13 cellular contexts compared by ENCODE assay signal in the genomic region with DNA sequence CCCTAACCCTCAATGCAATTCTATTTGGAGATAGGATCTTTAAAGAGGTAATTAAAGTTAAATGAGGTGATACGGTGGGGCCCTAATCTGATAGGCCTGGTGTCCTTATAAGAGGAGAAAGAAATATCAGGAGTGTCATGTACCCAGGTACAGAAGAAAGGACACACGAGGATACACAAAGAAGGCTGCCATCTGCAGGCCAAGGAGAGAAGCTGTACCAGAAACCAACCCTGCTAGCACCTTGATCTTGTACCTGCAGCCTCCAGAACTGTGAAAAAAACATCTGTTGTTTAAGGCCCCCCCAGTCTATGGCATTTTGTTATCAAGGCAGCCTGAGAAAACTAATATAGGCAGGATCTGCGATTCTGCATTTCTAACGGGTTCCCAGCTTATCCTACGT. TPM values are rescaled to one million over a fixed set of nuclear protein-coding genes. Genes with fewer than 3 reads are reported as not detected.
A peak's percentile ranks its signal among the peaks of the same experiment; 100 is the strongest.
DNase-seq lines count a peak whose midpoint lies in the region; ATAC-seq and TF ChIP-seq lines count a peak whose summit lies in the region.
"Had no signal": no experiment of that assay in that cellular context is flagged by ENCODE, and none has a peak within 500 bp of the region (broad histone marks: within the 10 kb centered on the region; RNA-seq: fewer than 3 reads in every experiment).

No MANE protein-coding gene starts in this region.

- in situ Hi-C loops in astrocyte of the spinal cord (cut with HindIII; ENCODE audit: low sequenced_read_pairs): no loop called here

- DNase-seq in activated CD8-positive, alpha-beta T cell treated with anti-CD3 and anti-CD28 coated beads for 36 hours: peak; percentile 11
- DNase-seq in activated CD8-positive, alpha-beta T cell treated with anti-CD3 and anti-CD28 coated beads, Interleukin-2, amount 10 ng/mL, durations not matched to agents 7 days and 5 days: no peak
- no peak for DNase-seq in astrocyte of the spinal cord (ENCODE audit: low read depth, low spot score)
- no peak for DNase-seq in retinal pigment epithelial cell (ENCODE audit: low read depth)
- DNase-seq in kidney tubule cell (ENCODE audit: low spot score): no peak
- DNase-seq in HEK293T (ENCODE audit: extremely low spot score): no peak
- DNase-seq: adrenal gland, NCI-H1436, substantia nigra had no signal

- no peak for ATAC-seq in activated CD8-positive, alpha-beta T cell treated with anti-CD3 and anti-CD28 coated beads for 36 hours
- no peak for ATAC-seq in activated CD8-positive, alpha-beta T cell treated with anti-CD3 and anti-CD28 coated beads, Interleukin-2, amount 10 ng/mL, durations not matched to agents 7 days and 5 days
- no peak for ATAC-seq in HG03521 (IDR thresholded peaks at IDR 0.05; ENCODE audit: unreplicated experiment)

- H3K4me3 ChIP-seq in astrocyte of the spinal cord (ENCODE audit: low read depth, low read length) (no peak overlapping the region), retinal pigment epithelial cell (ENCODE audit: low read length) (no peak overlapping the region)
- H3K4me3 ChIP-seq: adrenal gland had no signal

- H3K4me3 Mint-ChIP-seq in activated CD8-positive, alpha-beta T cell treated with anti-CD3 and anti-CD28 coated beads for 36 hours: no peak overlapping the region
- no peak overlapping the region for H3K4me3 Mint-ChIP-seq in activated CD8-positive, alpha-beta T cell treated with anti-CD3 and anti-CD28 coated beads, Interleukin-2, amount 10 ng/mL, durations not matched to agents 7 days and 5 days

- no peaks in the 10 kb centered on the region for H3K9me3 Mint-ChIP-seq in activated CD8-positive, alpha-beta T cell treated with anti-CD3 and anti-CD28 coated beads for 36 hours
- H3K9me3 Mint-ChIP-seq in activated CD8-positive, alpha-beta T cell treated with anti-CD3 and anti-CD28 coated beads, Interleukin-2, amount 10 ng/mL, durations not matched to agents 7 days and 5 days (ENCODE audit: insufficient read depth): peaks cover 4% of the 10 kb centered on the region

- CTCF ChIA-PET in activated CD8-positive, alpha-beta T cell treated with anti-CD3 and anti-CD28 coated beads for 36 hours (lab: Charles Lee): interaction anchor here (1.0 to 4.1 kb wide), 4 partner anchors 10 to 120 kb away, joined by 4 to 23 read pairs (median 4); a partner anchor contains a TSS
- CTCF ChIA-PET in activated CD8-positive, alpha-beta T cell treated with anti-CD3 and anti-CD28 coated beads, Interleukin-2, amount 10 ng/mL, durations not matched to agents 7 days and 5 days (lab: Charles Lee): interaction anchor here (0.8 to 3.7 kb wide), 4 partner anchors 11 to 32 kb away, joined by 4 to 9 read pairs (median 5); no protein-coding TSS in a partner anchor
- CTCF ChIA-PET in HEK293T (lab: Yijun Ruan, JAX): interaction anchor here (0.7 to 2.7 kb wide), 2 partner anchors 10 to 290 kb away, joined by 3 to 14 read pairs; no protein-coding TSS in a partner anchor

- intact Hi-C loops in activated CD8-positive, alpha-beta T cell treated with anti-CD3 and anti-CD28 coated beads for 36 hours (cut with micrococcal nuclease): no loop called here

- peak; percentile 21 for TF ChIP-seq CTCF in activated CD8-positive, alpha-beta T cell treated with anti-CD3 and anti-CD28 coated beads for 36 hours (IDR thresholded peaks at IDR 0.05)
- peak; percentile 41; the same call in 1 of the 2 replicates for TF ChIP-seq CTCF in LNCAP (IDR thresholded peaks at IDR 0.05)
- TF ChIP-seq CTCF in astrocyte of the spinal cord (IDR thresholded peaks at IDR 0.05; ENCODE audit: low read depth, low read length): peak; percentile 33
- peak; percentile 38 for TF ChIP-seq CTCF in retinal pigment epithelial cell (conservative IDR thresholded peaks at IDR 0.05; ENCODE audit: low read depth, low read length)

- no peaks in the 10 kb centered on the region for H3K36me3 Mint-ChIP-seq in activated CD8-positive, alpha-beta T cell treated with anti-CD3 and anti-CD28 coated beads for 36 hours (ENCODE audit: low read depth)
- H3K36me3 Mint-ChIP-seq in activated CD8-positive, alpha-beta T cell treated with anti-CD3 and anti-CD28 coated beads, Interleukin-2, amount 10 ng/mL, durations not matched to agents 7 days and 5 days (ENCODE audit: low read depth): no peaks in the 10 kb centered on the region

- H3K27me3 Mint-ChIP-seq in activated CD8-positive, alpha-beta T cell treated with anti-CD3 and anti-CD28 coated beads for 36 hours: no peaks in the 10 kb centered on the region
- H3K27me3 Mint-ChIP-seq in activated CD8-positive, alpha-beta T cell treated with anti-CD3 and anti-CD28 coated beads, Interleukin-2, amount 10 ng/mL, durations not matched to agents 7 days and 5 days (ENCODE audit: low read depth): no peaks in the 10 kb centered on the region

- no peaks in the 10 kb centered on the region for H3K4me1 Mint-ChIP-seq in activated CD8-positive, alpha-beta T cell treated with anti-CD3 and anti-CD28 coated beads for 36 hours (ENCODE audit: low read depth)
- no peaks in the 10 kb centered on the region for H3K4me1 Mint-ChIP-seq in activated CD8-positive, alpha-beta T cell treated with anti-CD3 and anti-CD28 coated beads, Interleukin-2, amount 10 ng/mL, durations not matched to agents 7 days and 5 days (ENCODE audit: low read depth)

- POLR2A ChIA-PET in activated CD8-positive, alpha-beta T cell treated with anti-CD3 and anti-CD28 coated beads for 36 hours (lab: Charles Lee): no interaction called here
- POLR2A ChIA-PET in activated CD8-positive, alpha-beta T cell treated with anti-CD3 and anti-CD28 coated beads, Interleukin-2, amount 10 ng/mL, durations not matched to agents 7 days and 5 days (lab: Charles Lee): no interaction called here
- POLR2A ChIA-PET in HEK293T (lab: Yijun Ruan, JAX): interaction anchor here (0.8 kb wide), 1 partner anchor 45 kb away, joined by 3 read pairs; no protein-coding TSS in a partner anchor

- H3K27ac Mint-ChIP-seq in activated CD8-positive, alpha-beta T cell treated with anti-CD3 and anti-CD28 coated beads for 36 hours: no peak overlapping the region
- no peak overlapping the region for H3K27ac Mint-ChIP-seq in activated CD8-positive, alpha-beta T cell treated with anti-CD3 and anti-CD28 coated beads, Interleukin-2, amount 10 ng/mL, durations not matched to agents 7 days and 5 days

TF ChIP-seq in HEK293T, 16 proteins besides CTCF, POLR2A, EP300 and RAD21:
- TF ChIP-seq, protein P1, sequence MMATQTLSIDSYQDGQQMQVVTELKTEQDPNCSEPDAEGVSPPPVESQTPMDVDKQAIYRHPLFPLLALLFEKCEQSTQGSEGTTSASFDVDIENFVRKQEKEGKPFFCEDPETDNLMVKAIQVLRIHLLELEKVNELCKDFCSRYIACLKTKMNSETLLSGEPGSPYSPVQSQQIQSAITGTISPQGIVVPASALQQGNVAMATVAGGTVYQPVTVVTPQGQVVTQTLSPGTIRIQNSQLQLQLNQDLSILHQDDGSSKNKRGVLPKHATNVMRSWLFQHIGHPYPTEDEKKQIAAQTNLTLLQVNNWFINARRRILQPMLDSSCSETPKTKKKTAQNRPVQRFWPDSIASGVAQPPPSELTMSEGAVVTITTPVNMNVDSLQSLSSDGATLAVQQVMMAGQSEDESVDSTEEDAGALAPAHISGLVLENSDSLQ (IDR thresholded peaks at IDR 0.05): no peak

RNA-seq across cellular contexts. Expression of a gene that starts 44.2 kb away (rescaled TPM):
- 10 to 100 TPM; 77.2 to 78.1 TPM for total RNA-seq in activated CD8-positive, alpha-beta T cell treated with anti-CD3 and anti-CD28 coated beads for 36 hours
- total RNA-seq in activated CD8-positive, alpha-beta T cell treated with anti-CD3 and anti-CD28 coated beads, Interleukin-2, amount 10 ng/mL, durations not matched to agents 7 days and 5 days: 10 to 100 TPM; 84.0 to 90.0 TPM

RNA-seq across cellular contexts. Expression of a gene that starts 54.6 kb away (rescaled TPM):
- not detected for total RNA-seq in activated CD8-positive, alpha-beta T cell treated with anti-CD3 and anti-CD28 coated beads for 36 hours
- total RNA-seq in activated CD8-positive, alpha-beta T cell treated with anti-CD3 and anti-CD28 coated beads, Interleukin-2, amount 10 ng/mL, durations not matched to agents 7 days and 5 days: not detected
- total RNA-seq: activated CD8-positive, alpha-beta memory T cell treated with anti-CD3 and anti-CD28 coated beads for 36 hours; adrenal gland; omental fat pad had no signal
